9 cellular contexts compared by ENCODE assay signal in genomic region chr6:155340464-155341129, GRCh38. TPM values are rescaled to one million over a fixed set of nuclear protein-coding genes. Genes with fewer than 3 reads are reported as not detected.
DNase-seq lines count a peak whose midpoint lies in the region; ATAC-seq, FAIRE-seq and TF ChIP-seq lines count a peak whose summit lies in the region.
"Had no signal": no experiment of that assay in that cellular context is flagged by ENCODE, and none has a peak within 500 bp of the region (broad histone marks: within the 10 kb centered on the region; RNA-seq: fewer than 3 reads in every experiment).

No MANE protein-coding gene starts in this region.

- no peak for FAIRE-seq in urothelium cell line (lab: Jason Lieb, UNC)
- FAIRE-seq: TTC549 had no signal

- H3F3A ChIP-seq in Loucy (ENCODE audit: low read depth), result no peaks in the 10 kb centered on the region

- H3K4me1 ChIP-seq in Loucy (ENCODE audit: insufficient read depth, low read length, poor library complexity, severe bottlenecking) (peaks cover 6% of the 10 kb centered on the region), adrenal gland (replicated peaks in 1 of 2) (no peaks in the 10 kb centered on the region)

- H2AFZ ChIP-seq in Loucy (ENCODE audit: low read length), result no peak overlapping the region

- no peaks in the 10 kb centered on the region for H3K36me3 ChIP-seq in Loucy (ENCODE audit: insufficient read depth, low read length)
- H3K36me3 ChIP-seq in adrenal gland (replicated peaks in 1 of 2), result no peaks in the 10 kb centered on the region

- TF ChIP-seq CTCF in Loucy (conservative IDR thresholded peaks at IDR 0.05; ENCODE audit: low read length) (peak; percentile 25), fibroblast of villous mesenchyme (IDR thresholded peaks at IDR 0.05; ENCODE audit: insufficient read depth, low read depth, low read length) (peak; percentile 66), adrenal gland (IDR thresholded peaks at IDR 0.05) (peak in 1 of 6 experiments; percentile 9)

- H3K27me3 ChIP-seq in Loucy (ENCODE audit: insufficient read depth, low read length, poor library complexity, severe bottlenecking), result no peaks in the 10 kb centered on the region
- H3K27me3 ChIP-seq in adrenal gland, result no peaks in the 10 kb centered on the region

- peak; percentile 46 for DNase-seq in EL
- peak; percentile 58 for DNase-seq in fibroblast of villous mesenchyme (ENCODE audit: low read depth)
- no peak for DNase-seq in adrenal gland
- no peak for DNase-seq in DMS153 (lab: John Stamatoyannopoulos, UW)
- DNase-seq in urothelium cell line (ENCODE audit: low spot score), result no peak

- no peaks in the 10 kb centered on the region for H3K79me2 ChIP-seq in Loucy (ENCODE audit: insufficient read depth, low read length)

- no peak overlapping the region for H3K27ac ChIP-seq in adrenal gland

- intact Hi-C loops in adrenal gland (cut with DNase I), result no loop called here

- H3K4me2 ChIP-seq in Loucy (ENCODE audit: low read depth, low read length, poor library complexity, severe bottlenecking), result no peak overlapping the region

- H4K20me1 ChIP-seq in Loucy (ENCODE audit: insufficient read depth, low read length, poor library complexity, severe bottlenecking), result no peaks in the 10 kb centered on the region

- TF ChIP-seq POLR2A in adrenal gland (IDR thresholded peaks at IDR 0.05), result no peak

- H3K4me3 ChIP-seq in Loucy (ENCODE audit: low read length, poor library complexity, severe bottlenecking) (no peak overlapping the region), fibroblast of villous mesenchyme (ENCODE audit: low read depth, low read length) (no peak overlapping the region), adrenal gland (no peak overlapping the region)

- H3K9me3 ChIP-seq in Loucy (ENCODE audit: insufficient read depth, low read depth, low read length) (peaks cover 8% of the 10 kb centered on the region; the same call in 1 of the 2 replicates), adrenal gland (replicated peaks in 1 of 3) (peaks cover 0 to 9% (median 0%) of the 10 kb centered on the region in 3 donors)

- no peaks in the 10 kb centered on the region for H3K9me2 ChIP-seq in Loucy (replicated peaks; ENCODE audit: low read depth, low read length)

- peak; percentile 33 for ATAC-seq in GM21528 (IDR thresholded peaks at IDR 0.05; ENCODE audit: low FRiP score, unreplicated experiment)
- ATAC-seq in esophagus mucosa, result no peak

- 75 to 91% (median 82%) methylated on average over 1 to 2 of the region's 2 CpGs for WGBS in adrenal gland, 4 donors

- H3K9ac ChIP-seq in Loucy (ENCODE audit: low read depth, low read length, poor library complexity, severe bottlenecking), result no peak overlapping the region

RNA-seq across cellular contexts. Expression of gene TFB1M, which starts 26.3 kb away (rescaled TPM):
- 29.0 and 29.8 TPM in 2 replicates for total RNA-seq in fibroblast of villous mesenchyme
- 10 to 100 TPM; 17.1 to 55.9 (median 47.1) TPM for total RNA-seq in adrenal gland
- 10 to 100 TPM; 17.4 to 74.8 (median 49.5) TPM for polyA plus RNA-seq in adrenal gland
- total RNA-seq in esophagus mucosa, result 16.3 TPM

Comparison
In these comparisons a context has a peak if more than half of its experiments do, and no peak if none do; other contexts are left out.
1. DNase-seq: peak in EL (single experiment) and fibroblast of villous mesenchyme (single experiment); none in adrenal gland (0 of 7), DMS153 (single experiment) and urothelium cell line (single experiment).